ENCODE assay signal across 21 cellular contexts in genomic region chr22:49362393-49362792, GRCh38.
DNase-seq lines count a peak whose midpoint lies in the region; ATAC-seq and TF ChIP-seq lines count a peak whose summit lies in the region.
"Had no signal": no experiment of that assay in that cellular context is flagged by ENCODE, and none has a peak within 500 bp of the region (broad histone marks: within the 10 kb centered on the region; RNA-seq: fewer than 3 reads in every experiment).

No MANE protein-coding gene starts in this region.

- H3K4me3 Mint-ChIP-seq in type B pancreatic cell = no peak overlapping the region
- H3K4me3 Mint-ChIP-seq: CD8-positive, alpha-beta T cell; H9 had no signal

- H3K9me3 Mint-ChIP-seq in type B pancreatic cell = no peaks in the 10 kb centered on the region
- H3K9me3 Mint-ChIP-seq: CD8-positive, alpha-beta T cell had no signal

- no peak overlapping the region for H3K27ac Mint-ChIP-seq in type B pancreatic cell
- H3K27ac Mint-ChIP-seq: CD8-positive, alpha-beta T cell; H9 had no signal

- H3K4me3 ChIP-seq in SK-N-SH (ENCODE audit: low read depth in 2 of 2, low read length in 1 of 2) (no peak overlapping the region), WERI-Rb-1 (ENCODE audit: low read depth, low read length) (no peak overlapping the region)
- H3K4me3 ChIP-seq: BLaER1, GM12878 had no signal

- ATAC-seq in SK-N-SH treated with all-trans-retinoic acid at 6 μM for 48 hours (no peak), HG02678 (IDR thresholded peaks at IDR 0.05; ENCODE audit: unreplicated experiment) (no peak), HG03457 (IDR thresholded peaks at IDR 0.05; ENCODE audit: unreplicated experiment) (no peak)
- ATAC-seq: CD8-positive, alpha-beta T cell; GM12878 had no signal

- no peaks in the 10 kb centered on the region for H3K4me1 ChIP-seq in SK-N-SH (ENCODE audit: control insufficient read depth in 1 of 2, insufficient read depth in 2 of 2, low read depth in 1 of 2, low read length in 1 of 2)

- no peak for TF ChIP-seq CTCF in SK-N-SH (IDR thresholded peaks at IDR 0.05)
- TF ChIP-seq CTCF in WERI-Rb-1 (IDR thresholded peaks at IDR 0.05; ENCODE audit: low read depth, low read length) = no peak
- TF ChIP-seq CTCF in type B pancreatic cell (conservative IDR thresholded peaks at IDR 0.05) = no peak

- no peaks in the 10 kb centered on the region for H4K20me1 ChIP-seq in SK-N-SH (ENCODE audit: insufficient read depth)
- H4K20me1 ChIP-seq: BLaER1 had no signal

- TF ChIP-seq EP300 in SK-N-SH (IDR thresholded peaks at IDR 0.05; ENCODE audit: borderline replicate concordance in 1 of 2, low read depth in 1 of 2, low read length in 1 of 2) = no peak

- no peaks in the 10 kb centered on the region for H3K79me2 ChIP-seq in SK-N-SH (ENCODE audit: insufficient read depth)

- H3K9me3 ChIP-seq in SK-N-SH (no peaks in the 10 kb centered on the region), WERI-Rb-1 (ENCODE audit: severe bottlenecking) (no peaks in the 10 kb centered on the region)

- no peaks in the 10 kb centered on the region for H3K36me3 Mint-ChIP-seq in type B pancreatic cell
- H3K36me3 Mint-ChIP-seq: CD8-positive, alpha-beta T cell had no signal

- CTCF ChIA-PET in SK-N-SH (lab: Yijun Ruan, JAX) = no interaction called here

- TF ChIP-seq RAD21 in SK-N-SH (IDR thresholded peaks at IDR 0.05; ENCODE audit: low read length) = no peak

- 28% methylated on average over 9 of the region's 9 CpGs for WGBS in SK-N-SH (ENCODE audit: low lambda C conversion rate)

- H3K4me2 ChIP-seq in SK-N-SH = no peak overlapping the region
- H3K4me2 ChIP-seq: BLaER1 had no signal

- no peaks in the 10 kb centered on the region for H3K9me2 ChIP-seq in SK-N-SH

- H3K4me1 Mint-ChIP-seq in type B pancreatic cell (ENCODE audit: unreplicated experiment) = no peaks in the 10 kb centered on the region

- no peak overlapping the region for H2AFZ ChIP-seq in SK-N-SH (ENCODE audit: low read depth)

- H3K27me3 ChIP-seq in SK-N-SH (ENCODE audit: insufficient read depth) = no peaks in the 10 kb centered on the region; the same call in none of the 2 replicates
- H3K27me3 ChIP-seq in WERI-Rb-1 (ENCODE audit: insufficient read depth, low read depth, severe bottlenecking) = no peaks in the 10 kb centered on the region
- H3K27me3 ChIP-seq: BLaER1 had no signal

- H3F3A ChIP-seq in SK-N-SH (replicated peaks; ENCODE audit: insufficient read depth) = no peaks in the 10 kb centered on the region

- no peaks in the 10 kb centered on the region for H3K36me3 ChIP-seq in SK-N-SH (replicated peaks in 1 of 2; ENCODE audit: control insufficient read depth in 1 of 2, insufficient read depth in 2 of 2, low read length in 1 of 2)
- H3K36me3 ChIP-seq in WERI-Rb-1 = no peaks in the 10 kb centered on the region
- H3K36me3 ChIP-seq: BLaER1 had no signal

- H3K27me3 Mint-ChIP-seq in type B pancreatic cell = peaks cover 15% of the 10 kb centered on the region

- POLR2A ChIA-PET in SK-N-SH (lab: Yijun Ruan, JAX) = no interaction called here

- DNase-seq in SK-N-SH = peak; percentile 4
- DNase-seq in WERI-Rb-1 = no peak
- DNase-seq in mesenteric fat pad (ENCODE audit: low spot score) = peak; percentile 75
- peak; percentile 31 for DNase-seq in type B pancreatic cell (ENCODE audit: extremely low spot score, unreplicated experiment)
- no peak for DNase-seq in NCI-H1436 treated with DMSO at 0.1 percent for 48 hours (lab: John Stamatoyannopoulos, UW)
- DNase-seq: 8988T; CD8-positive, alpha-beta T cell; DMS79 treated with DMSO at 0.1 percent for 48 hours; H9; KG1; NCI-H1694; NCI-H226; NCI-H524 treated with DMSO at 0.1 percent for 48 hours; NK-92 treated with Interleukin-12 subunit alpha and Interleukin-12 subunit beta, amount 100 ng/mL, for 24 hours; OCI-M1; SIG-M5 had no signal

- no peak overlapping the region for H3K27ac ChIP-seq in SK-N-SH (ENCODE audit: low read depth in 2 of 2, low read length in 1 of 2)
- peak overlapping the region; percentile 43 for H3K27ac ChIP-seq in WERI-Rb-1
- H3K27ac ChIP-seq: BLaER1 had no signal

- no peak overlapping the region for H3K9ac ChIP-seq in SK-N-SH
- H3K9ac ChIP-seq: BLaER1 had no signal

TF ChIP-seq in SK-N-SH, 30 proteins besides CTCF, POLR2A, EP300 and RAD21 (continues in another document):
- TF ChIP-seq NRF1 (IDR thresholded peaks at IDR 0.05; ENCODE audit: low read depth, low read length) (no peak), ZBTB33 (IDR thresholded peaks at IDR 0.05; ENCODE audit: borderline replicate concordance, low read depth) (no peak), MEF2A (IDR thresholded peaks at IDR 0.05; ENCODE audit: borderline replicate concordance, low read depth) (no peak), RFX5 (IDR thresholded peaks at IDR 0.05; ENCODE audit: low read length) (no peak), RCOR1 (IDR thresholded peaks at IDR 0.05; ENCODE audit: low read length) (no peak), TEAD4 (IDR thresholded peaks at IDR 0.05; ENCODE audit: borderline replicate concordance, insufficient read depth) (no peak), TAF1 (IDR thresholded peaks at IDR 0.05; ENCODE audit: borderline replicate concordance, low read depth, low read length) (no peak), FOSL2 (IDR thresholded peaks at IDR 0.05; ENCODE audit: borderline replicate concordance, low read depth) (no peak), SIN3A (IDR thresholded peaks at IDR 0.05; ENCODE audit: borderline replicate concordance, low read depth, low read length) (no peak), GATA2 (CRISPR knock-in tag; IDR thresholded peaks at IDR 0.05) (no peak), TCF12 (IDR thresholded peaks at IDR 0.05) (no peak), POLR2AphosphoS5 (IDR thresholded peaks at IDR 0.05; ENCODE audit: low read depth, low read length) (no peak), MXI1 (IDR thresholded peaks at IDR 0.05; ENCODE audit: low read depth, low read length) (no peak), SMC3 (IDR thresholded peaks at IDR 0.05; ENCODE audit: low read depth, low read length) (no peak)
- TF ChIP-seq, protein P1, sequence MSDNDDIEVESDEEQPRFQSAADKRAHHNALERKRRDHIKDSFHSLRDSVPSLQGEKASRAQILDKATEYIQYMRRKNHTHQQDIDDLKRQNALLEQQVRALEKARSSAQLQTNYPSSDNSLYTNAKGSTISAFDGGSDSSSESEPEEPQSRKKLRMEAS (IDR thresholded peaks at IDR 0.05; ENCODE audit: low read depth) = no peak

TF ChIP-seq in SK-N-SH treated with all-trans-retinoic acid at 6 μM for 48 hours, 23 proteins besides CTCF, POLR2A, EP300 and RAD21:
- TF ChIP-seq, protein P2, sequence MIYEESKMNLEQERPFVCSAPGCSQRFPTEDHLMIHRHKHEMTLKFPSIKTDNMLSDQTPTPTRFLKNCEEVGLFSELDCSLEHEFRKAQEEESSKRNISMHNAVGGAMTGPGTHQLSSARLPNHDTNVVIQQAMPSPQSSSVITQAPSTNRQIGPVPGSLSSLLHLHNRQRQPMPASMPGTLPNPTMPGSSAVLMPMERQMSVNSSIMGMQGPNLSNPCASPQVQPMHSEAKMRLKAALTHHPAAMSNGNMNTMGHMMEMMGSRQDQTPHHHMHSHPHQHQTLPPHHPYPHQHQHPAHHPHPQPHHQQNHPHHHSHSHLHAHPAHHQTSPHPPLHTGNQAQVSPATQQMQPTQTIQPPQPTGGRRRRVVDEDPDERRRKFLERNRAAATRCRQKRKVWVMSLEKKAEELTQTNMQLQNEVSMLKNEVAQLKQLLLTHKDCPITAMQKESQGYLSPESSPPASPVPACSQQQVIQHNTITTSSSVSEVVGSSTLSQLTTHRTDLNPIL (CRISPR knock-in tag; IDR thresholded peaks at IDR 0.05; ENCODE audit: low read depth) = no peak
- TF ChIP-seq ZNF8 (CRISPR knock-in tag; IDR thresholded peaks at IDR 0.05) (no peak), ZNF565 (CRISPR knock-in tag; conservative IDR thresholded peaks at IDR 0.05; ENCODE audit: low read depth) (no peak), BACH2 (CRISPR knock-in tag; IDR thresholded peaks at IDR 0.05; ENCODE audit: borderline replicate concordance) (no peak), ISL1 (CRISPR knock-in tag; IDR thresholded peaks at IDR 0.05) (no peak), ZFP3 (CRISPR knock-in tag; IDR thresholded peaks at IDR 0.05) (no peak), OSR1 (CRISPR knock-in tag; IDR thresholded peaks at IDR 0.05) (no peak), SNAI2 (CRISPR knock-in tag; IDR thresholded peaks at IDR 0.05) (no peak), GLIS3 (CRISPR knock-in tag; IDR thresholded peaks at IDR 0.05) (no peak), ESRRG (CRISPR knock-in tag; IDR thresholded peaks at IDR 0.05) (no peak), TOX (CRISPR knock-in tag; IDR thresholded peaks at IDR 0.05; ENCODE audit: borderline replicate concordance) (no peak), ARNTL (CRISPR knock-in tag; IDR thresholded peaks at IDR 0.05; ENCODE audit: borderline replicate concordance, low read depth) (no peak), TSHZ2 (CRISPR knock-in tag; IDR thresholded peaks at IDR 0.05) (no peak)

Comparison
In these comparisons a context has a peak if more than half of its experiments do, and no peak if none do; other contexts are left out.
1. DNase-seq: peak in SK-N-SH (single experiment), mesenteric fat pad (single experiment) and type B pancreatic cell (single experiment); none in WERI-Rb-1 (single experiment) and NCI-H1436 treated with DMSO at 0.1 percent for 48 hours (single experiment).